ENCODE assay signal across 15 cellular contexts in genomic region chr17:60959696-60960095, GRCh38.
DNase-seq lines count a peak whose midpoint lies in the region; ATAC-seq, FAIRE-seq and TF ChIP-seq lines count a peak whose summit lies in the region.
"Had no signal": no experiment of that assay in that cellular context is flagged by ENCODE, and none has a peak within 500 bp of the region (broad histone marks: within the 10 kb centered on the region; RNA-seq: fewer than 3 reads in every experiment).

No MANE protein-coding gene starts in this region.

- H4K91ac ChIP-seq in IMR-90 (ENCODE audit: insufficient read depth, low read depth, low read length) = no peak overlapping the region
- no peak overlapping the region for H4K91ac ChIP-seq in trophoblast cell (ENCODE audit: low read depth, low read length)

- intact Hi-C loops in Caco-2 (cut with micrococcal nuclease; ENCODE audit: unreplicated experiment) (loop anchor here (5.0 kb wide), 1 partner anchor 32 kb away; no protein-coding TSS in a partner anchor), IMR-90 (cut with micrococcal nuclease) (no loop called here), endothelial cell of umbilical vein (cut with micrococcal nuclease) (no loop called here), ascending aorta (cut with DNase I) (no loop called here)

- no peak for TF ChIP-seq CTCF in Caco-2 (IDR thresholded peaks at IDR 0.05; ENCODE audit: insufficient read depth in 1 of 2, low read depth in 1 of 2, low read length in 1 of 2, severe bottlenecking in 1 of 2, unreplicated experiment in 1 of 2)
- TF ChIP-seq CTCF in IMR-90 (conservative IDR thresholded peaks at IDR 0.05; ENCODE audit: low read depth, low read length) = no peak
- TF ChIP-seq CTCF in endothelial cell of umbilical vein (IDR thresholded peaks at IDR 0.05; ENCODE audit: extremely low read depth in 1 of 2, insufficient read depth in 1 of 2, low read depth in 1 of 2, low read length in 2 of 2) = no peak
- TF ChIP-seq CTCF in ascending aorta (IDR thresholded peaks at IDR 0.05) = no peak

- peaks cover 5% of the 10 kb centered on the region; the same call in 1 of the 2 replicates for H3K9me3 ChIP-seq in Caco-2
- peaks cover 6% of the 10 kb centered on the region for H3K9me3 ChIP-seq in IMR-90 (ENCODE audit: control insufficient read depth, insufficient read depth, low read length)
- no peaks in the 10 kb centered on the region for H3K9me3 ChIP-seq in endothelial cell of umbilical vein (replicated peaks; ENCODE audit: control insufficient read depth, insufficient read depth, low read length)
- H3K9me3 ChIP-seq in trophoblast cell (ENCODE audit: insufficient read depth, low read depth, low read length) = no peaks in the 10 kb centered on the region
- peaks cover 0 to 21% of the 10 kb centered on the region in 2 donors for H3K9me3 ChIP-seq in ascending aorta

- no peak overlapping the region for H3K14ac ChIP-seq in IMR-90 (replicated peaks; ENCODE audit: low read depth, low read length)
- no peak overlapping the region for H3K14ac ChIP-seq in trophoblast cell (ENCODE audit: low read length)

- no TSS peak for BruUV-seq in Caco-2 (replicated peaks; lab: Mats Ljungman, UMichigan)
- no TSS peak for BruUV-seq in IMR-90 (replicated peaks; lab: Mats Ljungman, UMichigan)
- no TSS peak for BruUV-seq in endothelial cell of umbilical vein (replicated peaks; lab: Mats Ljungman, UMichigan)

- H2BK120ac ChIP-seq in IMR-90 (ENCODE audit: low read depth, low read length) (no peak overlapping the region), trophoblast cell (ENCODE audit: insufficient read depth, low read length, poor library complexity) (no peak overlapping the region)

- H3K27me3 Mint-ChIP-seq in Caco-2 (ENCODE audit: insufficient read depth, unreplicated experiment) (no peaks in the 10 kb centered on the region), immature natural killer cell (ENCODE audit: low read depth in 3 of 3) (peaks cover 0 to 2% (median 0%) of the 10 kb centered on the region in 3 donors)
- H3K27me3 Mint-ChIP-seq: CD4-positive, alpha-beta T cell had no signal

- H3K79me2 ChIP-seq in endothelial cell of umbilical vein (ENCODE audit: control insufficient read depth, insufficient read depth, low read length) (no peaks in the 10 kb centered on the region), trophoblast cell (ENCODE audit: control insufficient read depth, insufficient read depth, low read length, poor library complexity) (no peaks in the 10 kb centered on the region)

- no peak for DNase-seq in Caco-2
- DNase-seq in IMR-90 = no peak
- DNase-seq in endothelial cell of umbilical vein (ENCODE audit: low read depth, low spot score) = peak; percentile 4
- peak in 1 of 2 donors; percentile 42 for DNase-seq in trophoblast cell
- DNase-seq in stimulated activated effector memory CD8-positive, alpha-beta T cell treated with anti-CD3 and anti-CD28 coated beads, Interleukin-12 subunit alpha, Interleukin-12 subunit beta, amount 100 ng/mL, for 72 hours (ENCODE audit: low spot score in 2 of 2) = no peak
- no peak for DNase-seq in immature natural killer cell
- no peak for DNase-seq in ascending aorta (ENCODE audit: low spot score in 2 of 2)
- DNase-seq: CD4-positive, alpha-beta T cell; DND-41; NCI-H1092; NCI-H1694; NCI-H69; NK-92 treated with Interleukin-12 subunit alpha and Interleukin-12 subunit beta, amount 100 ng/mL, for 24 hours had no signal

- no peak overlapping the region for H2BK20ac ChIP-seq in IMR-90 (ENCODE audit: low read depth, low read length)

- H3K4me1 Mint-ChIP-seq in Caco-2 (ENCODE audit: low read depth, unreplicated experiment) (peaks cover 4% of the 10 kb centered on the region), immature natural killer cell (peaks cover 0 to 2% of the 10 kb centered on the region in 2 donors)
- no peaks in the 10 kb centered on the region for H3K4me1 Mint-ChIP-seq in stimulated activated effector memory CD8-positive, alpha-beta T cell treated with anti-CD3 and anti-CD28 coated beads, Interleukin-12 subunit alpha, Interleukin-12 subunit beta, amount 100 ng/mL, for 72 hours

- no peak overlapping the region for H2BK12ac ChIP-seq in trophoblast cell (ENCODE audit: low read length)

- peak overlapping the region; percentile 49 for H3K4me3 Mint-ChIP-seq in Caco-2 (ENCODE audit: unreplicated experiment)
- no peak overlapping the region for H3K4me3 Mint-ChIP-seq in stimulated activated effector memory CD8-positive, alpha-beta T cell treated with anti-CD3 and anti-CD28 coated beads, Interleukin-12 subunit alpha, Interleukin-12 subunit beta, amount 100 ng/mL, for 72 hours
- H3K4me3 Mint-ChIP-seq in immature natural killer cell = no peak overlapping the region
- H3K4me3 Mint-ChIP-seq: CD4-positive, alpha-beta T cell had no signal

- H4K8ac ChIP-seq in IMR-90 (ENCODE audit: low read depth in 2 of 2, low read length in 2 of 2) (no peak overlapping the region), trophoblast cell (ENCODE audit: low read depth, low read length) (no peak overlapping the region)

- H3K79me1 ChIP-seq in IMR-90 (ENCODE audit: low read depth in 1 of 2, low read length in 2 of 2) (no peaks in the 10 kb centered on the region), trophoblast cell (ENCODE audit: low read length) (peaks cover 4% of the 10 kb centered on the region)

- peaks cover 6% of the 10 kb centered on the region for H3K36me3 Mint-ChIP-seq in Caco-2 (ENCODE audit: insufficient read depth, unreplicated experiment)
- H3K36me3 Mint-ChIP-seq in stimulated activated effector memory CD8-positive, alpha-beta T cell treated with anti-CD3 and anti-CD28 coated beads, Interleukin-12 subunit alpha, Interleukin-12 subunit beta, amount 100 ng/mL, for 72 hours = no peaks in the 10 kb centered on the region
- H3K36me3 Mint-ChIP-seq in immature natural killer cell = peaks cover 10 to 36% (median 12%) of the 10 kb centered on the region in 3 donors

- H2AK9ac ChIP-seq in IMR-90 (replicated peaks; ENCODE audit: low read depth, low read length, poor library complexity) = no peak overlapping the region

- peaks cover 25% of the 10 kb centered on the region for H3K9me3 Mint-ChIP-seq in Caco-2 (ENCODE audit: unreplicated experiment)
- peaks cover 5% of the 10 kb centered on the region for H3K9me3 Mint-ChIP-seq in stimulated activated effector memory CD8-positive, alpha-beta T cell treated with anti-CD3 and anti-CD28 coated beads, Interleukin-12 subunit alpha, Interleukin-12 subunit beta, amount 100 ng/mL, for 72 hours
- peaks cover 0 to 2% (median 0%) of the 10 kb centered on the region in 6 donors for H3K9me3 Mint-ChIP-seq in immature natural killer cell

- H4K20me1 ChIP-seq in IMR-90 (ENCODE audit: insufficient read depth, low read length) (no peaks in the 10 kb centered on the region), endothelial cell of umbilical vein (replicated peaks; ENCODE audit: control insufficient read depth, extremely low read depth, insufficient read depth, low read length) (no peaks in the 10 kb centered on the region)

- H3K27me3 ChIP-seq in Caco-2 (replicated peaks; ENCODE audit: control insufficient read depth, insufficient read depth, low read length) (no peaks in the 10 kb centered on the region), IMR-90 (ENCODE audit: control insufficient read depth, insufficient read depth, low read length) (no peaks in the 10 kb centered on the region), endothelial cell of umbilical vein (ENCODE audit: control insufficient read depth in 2 of 2, insufficient read depth in 2 of 2, low read length in 2 of 2) (no peaks in the 10 kb centered on the region), trophoblast cell (ENCODE audit: insufficient read depth, low read length) (no peaks in the 10 kb centered on the region), ascending aorta (no peaks in the 10 kb centered on the region)

- CTCF ChIA-PET in Caco-2 (lab: Charles Lee) (no interaction called here), IMR-90 (lab: Yijun Ruan, JAX) (no interaction called here), endothelial cell of umbilical vein (lab: Charles Lee) (interaction anchor here (1.0 kb wide), 1 partner anchor 20 kb away, joined by 3 read pairs; no protein-coding TSS in a partner anchor)

- H3K36me3 ChIP-seq in Caco-2 (ENCODE audit: control insufficient read depth, insufficient read depth, low read length) (no peaks in the 10 kb centered on the region), IMR-90 (ENCODE audit: control insufficient read depth, insufficient read depth, low read length) (no peaks in the 10 kb centered on the region), endothelial cell of umbilical vein (ENCODE audit: control insufficient read depth in 2 of 2, extremely low read depth in 1 of 2, insufficient read depth in 2 of 2, low read length in 2 of 2) (no peaks in the 10 kb centered on the region), trophoblast cell (ENCODE audit: control insufficient read depth in 1 of 2, insufficient read depth in 2 of 2, low read length in 2 of 2) (no peaks in the 10 kb centered on the region), ascending aorta (peaks cover 0 to 11% of the 10 kb centered on the region in 2 donors)

- H2AK5ac ChIP-seq in IMR-90 (ENCODE audit: low read depth, low read length) (no peak overlapping the region), trophoblast cell (ENCODE audit: low read length) (no peak overlapping the region)

- H3K27ac Mint-ChIP-seq in Caco-2 (ENCODE audit: unreplicated experiment) (peak overlapping the region; percentile 48), immature natural killer cell (no peak overlapping the region)
- no peak overlapping the region for H3K27ac Mint-ChIP-seq in stimulated activated effector memory CD8-positive, alpha-beta T cell treated with anti-CD3 and anti-CD28 coated beads, Interleukin-12 subunit alpha, Interleukin-12 subunit beta, amount 100 ng/mL, for 72 hours
- H3K27ac Mint-ChIP-seq: CD4-positive, alpha-beta T cell had no signal

- H3K4me2 ChIP-seq in IMR-90 (ENCODE audit: low read depth, low read length) = no peak overlapping the region
- no peak overlapping the region for H3K4me2 ChIP-seq in endothelial cell of umbilical vein (ENCODE audit: insufficient read depth, low read length)
- no peak overlapping the region for H3K4me2 ChIP-seq in trophoblast cell (ENCODE audit: low read length)

- no peak overlapping the region for H3K27ac ChIP-seq in IMR-90 (ENCODE audit: insufficient read depth, low read length)
- no peak overlapping the region for H3K27ac ChIP-seq in endothelial cell of umbilical vein (ENCODE audit: insufficient read depth, low read depth, low read length)
- peak overlapping the region; percentile 72 for H3K27ac ChIP-seq in trophoblast cell (ENCODE audit: low read depth, low read length)
- no peak overlapping the region for H3K27ac ChIP-seq in ascending aorta

- no peak for FAIRE-seq in endothelial cell of umbilical vein (lab: Jason Lieb, UNC)
- FAIRE-seq: D721Med, H1 had no signal

- dilution Hi-C loops in IMR-90 (cut with HindIII; ENCODE audit: low sequenced_read_pairs, unreplicated experiment) = no loop called here
- dilution Hi-C loops in endothelial cell of umbilical vein (cut with MboI; ENCODE audit: extremely low pct_ligation_motif_present, low sequenced_read_pairs) = no loop called here

- H3K23ac ChIP-seq in IMR-90 (ENCODE audit: low read depth, low read length) = peak overlapping the region; percentile 29; the same call in 1 of the 2 replicates
- no peak overlapping the region for H3K23ac ChIP-seq in trophoblast cell (ENCODE audit: low read length)

- no peaks in the 10 kb centered on the region for H3K9me1 ChIP-seq in IMR-90 (ENCODE audit: insufficient read depth, low read length)
- H3K9me1 ChIP-seq in endothelial cell of umbilical vein (replicated peaks; ENCODE audit: control insufficient read depth, extremely low read depth, insufficient read depth, low read length) = no peaks in the 10 kb centered on the region

- H3K9ac ChIP-seq in IMR-90 (ENCODE audit: low read depth, low read length) (no peak overlapping the region), endothelial cell of umbilical vein (replicated peaks; ENCODE audit: extremely low read depth, insufficient read depth, low read length) (no peak overlapping the region), trophoblast cell (ENCODE audit: low read length) (no peak overlapping the region)

- H3K56ac ChIP-seq in IMR-90 (ENCODE audit: extremely low read depth, insufficient read depth, low read length) = no peak overlapping the region

- no peak overlapping the region for H2AFZ ChIP-seq in IMR-90 (replicated peaks; ENCODE audit: low read length, poor library complexity)
- no peak overlapping the region for H2AFZ ChIP-seq in endothelial cell of umbilical vein (ENCODE audit: low read depth, low read length)
- H2AFZ ChIP-seq in trophoblast cell (ENCODE audit: insufficient read depth, low read length, poor library complexity) = no peak overlapping the region

- no peak overlapping the region for H2BK15ac ChIP-seq in IMR-90 (ENCODE audit: low read depth, low read length)

- H2BK5ac ChIP-seq in IMR-90 (ENCODE audit: low read depth, low read length, poor library complexity, severe bottlenecking) = no peak overlapping the region
- no peak overlapping the region for H2BK5ac ChIP-seq in trophoblast cell (ENCODE audit: low read depth, low read length, poor library complexity)

- in situ Hi-C loops in IMR-90 (cut with MboI; ENCODE audit: low sequenced_read_pairs) = loop anchor here (10.0 kb wide), 2 partner anchors 235 to 595 kb away; no protein-coding TSS in a partner anchor

- H3K4ac ChIP-seq in IMR-90 (ENCODE audit: low read depth, low read length) (no peak overlapping the region), trophoblast cell (ENCODE audit: low read depth, low read length) (no peak overlapping the region)

- H3K18ac ChIP-seq in IMR-90 (ENCODE audit: low read depth, low read length) (no peak overlapping the region), trophoblast cell (ENCODE audit: low read length) (no peak overlapping the region)

- ATAC-seq in IMR-90 (ENCODE audit: low read depth) = 0 out of 2 replicates have a peak, but pooled peaks have one; percentile 17
- ATAC-seq in stimulated activated effector memory CD8-positive, alpha-beta T cell treated with anti-CD3 and anti-CD28 coated beads, Interleukin-12 subunit alpha, Interleukin-12 subunit beta, amount 100 ng/mL, for 72 hours = no peak

- H3K4me1 ChIP-seq in Caco-2 (peaks cover 18% of the 10 kb centered on the region), IMR-90 (ENCODE audit: control insufficient read depth, insufficient read depth, low read length) (no peaks in the 10 kb centered on the region), endothelial cell of umbilical vein (ENCODE audit: control insufficient read depth, extremely low read depth, insufficient read depth, low read length) (no peaks in the 10 kb centered on the region), trophoblast cell (ENCODE audit: control insufficient read depth in 1 of 2, insufficient read depth in 2 of 2, low read length in 2 of 2) (peaks cover 0 to 5% of the 10 kb centered on the region in 2 experiments), ascending aorta (no peaks in the 10 kb centered on the region)

- no peak for TF ChIP-seq POLR2A in IMR-90 (IDR thresholded peaks at IDR 0.05; ENCODE audit: low read depth, low read length)
- no peak for TF ChIP-seq POLR2A in endothelial cell of umbilical vein (IDR thresholded peaks at IDR 0.05; ENCODE audit: low read depth, low read length)

- H4K12ac ChIP-seq in trophoblast cell (ENCODE audit: low read depth, low read length) = no peak overlapping the region

- H3K4me3 ChIP-seq in Caco-2 (ENCODE audit: low read depth, low read length) (no peak overlapping the region), IMR-90 (ENCODE audit: insufficient read depth, low read depth, low read length) (no peak overlapping the region), endothelial cell of umbilical vein (replicated peaks in 1 of 3; ENCODE audit: insufficient read depth in 1 of 3, low read depth in 1 of 3, low read length in 3 of 3) (no peak overlapping the region), trophoblast cell (ENCODE audit: low read depth, low read length) (no peak overlapping the region), ascending aorta (no peak overlapping the region)

- no peak for TF ChIP-seq RAD21 in IMR-90 (IDR thresholded peaks at IDR 0.05; ENCODE audit: low read length)

- POLR2A ChIA-PET in Caco-2 (lab: Charles Lee) = no interaction called here
- POLR2A ChIA-PET in IMR-90 (lab: Charles Lee; ENCODE audit: unreplicated experiment) = no interaction called here
- POLR2A ChIA-PET in endothelial cell of umbilical vein (lab: Charles Lee) = no interaction called here

- no peak overlapping the region for H4K5ac ChIP-seq in IMR-90 (ENCODE audit: low read depth, low read length)
